Comparison of ENCODE assay signal across 1 cellular context in genomic region chr6:69232506-69233194, GRCh38.
TF ChIP-seq lines count a peak whose summit lies in the region.

No MANE protein-coding gene starts in this region.

TF ChIP-seq in K562, 482 proteins besides CTCF, POLR2A, EP300 and RAD21 (continued from another document):
- peak; percentile 58; the same call in 1 of the 2 replicates for TF ChIP-seq E2F4 (CRISPR knock-in tag; IDR thresholded peaks at IDR 0.05; ENCODE audit: low read depth)
- TF ChIP-seq, protein P1, sequence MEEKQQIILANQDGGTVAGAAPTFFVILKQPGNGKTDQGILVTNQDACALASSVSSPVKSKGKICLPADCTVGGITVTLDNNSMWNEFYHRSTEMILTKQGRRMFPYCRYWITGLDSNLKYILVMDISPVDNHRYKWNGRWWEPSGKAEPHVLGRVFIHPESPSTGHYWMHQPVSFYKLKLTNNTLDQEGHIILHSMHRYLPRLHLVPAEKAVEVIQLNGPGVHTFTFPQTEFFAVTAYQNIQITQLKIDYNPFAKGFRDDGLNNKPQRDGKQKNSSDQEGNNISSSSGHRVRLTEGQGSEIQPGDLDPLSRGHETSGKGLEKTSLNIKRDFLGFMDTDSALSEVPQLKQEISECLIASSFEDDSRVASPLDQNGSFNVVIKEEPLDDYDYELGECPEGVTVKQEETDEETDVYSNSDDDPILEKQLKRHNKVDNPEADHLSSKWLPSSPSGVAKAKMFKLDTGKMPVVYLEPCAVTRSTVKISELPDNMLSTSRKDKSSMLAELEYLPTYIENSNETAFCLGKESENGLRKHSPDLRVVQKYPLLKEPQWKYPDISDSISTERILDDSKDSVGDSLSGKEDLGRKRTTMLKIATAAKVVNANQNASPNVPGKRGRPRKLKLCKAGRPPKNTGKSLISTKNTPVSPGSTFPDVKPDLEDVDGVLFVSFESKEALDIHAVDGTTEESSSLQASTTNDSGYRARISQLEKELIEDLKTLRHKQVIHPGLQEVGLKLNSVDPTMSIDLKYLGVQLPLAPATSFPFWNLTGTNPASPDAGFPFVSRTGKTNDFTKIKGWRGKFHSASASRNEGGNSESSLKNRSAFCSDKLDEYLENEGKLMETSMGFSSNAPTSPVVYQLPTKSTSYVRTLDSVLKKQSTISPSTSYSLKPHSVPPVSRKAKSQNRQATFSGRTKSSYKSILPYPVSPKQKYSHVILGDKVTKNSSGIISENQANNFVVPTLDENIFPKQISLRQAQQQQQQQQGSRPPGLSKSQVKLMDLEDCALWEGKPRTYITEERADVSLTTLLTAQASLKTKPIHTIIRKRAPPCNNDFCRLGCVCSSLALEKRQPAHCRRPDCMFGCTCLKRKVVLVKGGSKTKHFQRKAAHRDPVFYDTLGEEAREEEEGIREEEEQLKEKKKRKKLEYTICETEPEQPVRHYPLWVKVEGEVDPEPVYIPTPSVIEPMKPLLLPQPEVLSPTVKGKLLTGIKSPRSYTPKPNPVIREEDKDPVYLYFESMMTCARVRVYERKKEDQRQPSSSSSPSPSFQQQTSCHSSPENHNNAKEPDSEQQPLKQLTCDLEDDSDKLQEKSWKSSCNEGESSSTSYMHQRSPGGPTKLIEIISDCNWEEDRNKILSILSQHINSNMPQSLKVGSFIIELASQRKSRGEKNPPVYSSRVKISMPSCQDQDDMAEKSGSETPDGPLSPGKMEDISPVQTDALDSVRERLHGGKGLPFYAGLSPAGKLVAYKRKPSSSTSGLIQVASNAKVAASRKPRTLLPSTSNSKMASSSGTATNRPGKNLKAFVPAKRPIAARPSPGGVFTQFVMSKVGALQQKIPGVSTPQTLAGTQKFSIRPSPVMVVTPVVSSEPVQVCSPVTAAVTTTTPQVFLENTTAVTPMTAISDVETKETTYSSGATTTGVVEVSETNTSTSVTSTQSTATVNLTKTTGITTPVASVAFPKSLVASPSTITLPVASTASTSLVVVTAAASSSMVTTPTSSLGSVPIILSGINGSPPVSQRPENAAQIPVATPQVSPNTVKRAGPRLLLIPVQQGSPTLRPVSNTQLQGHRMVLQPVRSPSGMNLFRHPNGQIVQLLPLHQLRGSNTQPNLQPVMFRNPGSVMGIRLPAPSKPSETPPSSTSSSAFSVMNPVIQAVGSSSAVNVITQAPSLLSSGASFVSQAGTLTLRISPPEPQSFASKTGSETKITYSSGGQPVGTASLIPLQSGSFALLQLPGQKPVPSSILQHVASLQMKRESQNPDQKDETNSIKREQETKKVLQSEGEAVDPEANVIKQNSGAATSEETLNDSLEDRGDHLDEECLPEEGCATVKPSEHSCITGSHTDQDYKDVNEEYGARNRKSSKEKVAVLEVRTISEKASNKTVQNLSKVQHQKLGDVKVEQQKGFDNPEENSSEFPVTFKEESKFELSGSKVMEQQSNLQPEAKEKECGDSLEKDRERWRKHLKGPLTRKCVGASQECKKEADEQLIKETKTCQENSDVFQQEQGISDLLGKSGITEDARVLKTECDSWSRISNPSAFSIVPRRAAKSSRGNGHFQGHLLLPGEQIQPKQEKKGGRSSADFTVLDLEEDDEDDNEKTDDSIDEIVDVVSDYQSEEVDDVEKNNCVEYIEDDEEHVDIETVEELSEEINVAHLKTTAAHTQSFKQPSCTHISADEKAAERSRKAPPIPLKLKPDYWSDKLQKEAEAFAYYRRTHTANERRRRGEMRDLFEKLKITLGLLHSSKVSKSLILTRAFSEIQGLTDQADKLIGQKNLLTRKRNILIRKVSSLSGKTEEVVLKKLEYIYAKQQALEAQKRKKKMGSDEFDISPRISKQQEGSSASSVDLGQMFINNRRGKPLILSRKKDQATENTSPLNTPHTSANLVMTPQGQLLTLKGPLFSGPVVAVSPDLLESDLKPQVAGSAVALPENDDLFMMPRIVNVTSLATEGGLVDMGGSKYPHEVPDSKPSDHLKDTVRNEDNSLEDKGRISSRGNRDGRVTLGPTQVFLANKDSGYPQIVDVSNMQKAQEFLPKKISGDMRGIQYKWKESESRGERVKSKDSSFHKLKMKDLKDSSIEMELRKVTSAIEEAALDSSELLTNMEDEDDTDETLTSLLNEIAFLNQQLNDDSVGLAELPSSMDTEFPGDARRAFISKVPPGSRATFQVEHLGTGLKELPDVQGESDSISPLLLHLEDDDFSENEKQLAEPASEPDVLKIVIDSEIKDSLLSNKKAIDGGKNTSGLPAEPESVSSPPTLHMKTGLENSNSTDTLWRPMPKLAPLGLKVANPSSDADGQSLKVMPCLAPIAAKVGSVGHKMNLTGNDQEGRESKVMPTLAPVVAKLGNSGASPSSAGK (IDR thresholded peaks at IDR 0.05) = no peak
- TF ChIP-seq L3MBTL2 (IDR thresholded peaks at IDR 0.05) = no peak
- no peak for TF ChIP-seq ZNF280B (CRISPR knock-in tag; IDR thresholded peaks at IDR 0.05)
- TF ChIP-seq SRF (CRISPR knock-in tag; IDR thresholded peaks at IDR 0.05) = peak in 1 of 2 experiments; percentile 91; a peak in 2 of 4 replicates
- peak; percentile 58; the same call in 1 of the 2 replicates for TF ChIP-seq STAG1 (CRISPR knock-in tag; IDR thresholded peaks at IDR 0.05; ENCODE audit: borderline replicate concordance)
- TF ChIP-seq ZNF444 (CRISPR knock-in tag; IDR thresholded peaks at IDR 0.05) = no peak
- TF ChIP-seq PTBP1 (IDR thresholded peaks at IDR 0.05; ENCODE audit: low read depth, low read length) = no peak
- TF ChIP-seq ZNF586 (CRISPR knock-in tag; conservative IDR thresholded peaks at IDR 0.05) = no peak
- TF ChIP-seq CXXC5 (CRISPR knock-in tag; IDR thresholded peaks at IDR 0.05) = peak; percentile 70
- TF ChIP-seq ZKSCAN8 (CRISPR knock-in tag; IDR thresholded peaks at IDR 0.05) = no peak
- TF ChIP-seq DIDO1 (tag; IDR thresholded peaks at IDR 0.05; ENCODE audit: low read depth) = no peak
- TF ChIP-seq, protein P2, sequence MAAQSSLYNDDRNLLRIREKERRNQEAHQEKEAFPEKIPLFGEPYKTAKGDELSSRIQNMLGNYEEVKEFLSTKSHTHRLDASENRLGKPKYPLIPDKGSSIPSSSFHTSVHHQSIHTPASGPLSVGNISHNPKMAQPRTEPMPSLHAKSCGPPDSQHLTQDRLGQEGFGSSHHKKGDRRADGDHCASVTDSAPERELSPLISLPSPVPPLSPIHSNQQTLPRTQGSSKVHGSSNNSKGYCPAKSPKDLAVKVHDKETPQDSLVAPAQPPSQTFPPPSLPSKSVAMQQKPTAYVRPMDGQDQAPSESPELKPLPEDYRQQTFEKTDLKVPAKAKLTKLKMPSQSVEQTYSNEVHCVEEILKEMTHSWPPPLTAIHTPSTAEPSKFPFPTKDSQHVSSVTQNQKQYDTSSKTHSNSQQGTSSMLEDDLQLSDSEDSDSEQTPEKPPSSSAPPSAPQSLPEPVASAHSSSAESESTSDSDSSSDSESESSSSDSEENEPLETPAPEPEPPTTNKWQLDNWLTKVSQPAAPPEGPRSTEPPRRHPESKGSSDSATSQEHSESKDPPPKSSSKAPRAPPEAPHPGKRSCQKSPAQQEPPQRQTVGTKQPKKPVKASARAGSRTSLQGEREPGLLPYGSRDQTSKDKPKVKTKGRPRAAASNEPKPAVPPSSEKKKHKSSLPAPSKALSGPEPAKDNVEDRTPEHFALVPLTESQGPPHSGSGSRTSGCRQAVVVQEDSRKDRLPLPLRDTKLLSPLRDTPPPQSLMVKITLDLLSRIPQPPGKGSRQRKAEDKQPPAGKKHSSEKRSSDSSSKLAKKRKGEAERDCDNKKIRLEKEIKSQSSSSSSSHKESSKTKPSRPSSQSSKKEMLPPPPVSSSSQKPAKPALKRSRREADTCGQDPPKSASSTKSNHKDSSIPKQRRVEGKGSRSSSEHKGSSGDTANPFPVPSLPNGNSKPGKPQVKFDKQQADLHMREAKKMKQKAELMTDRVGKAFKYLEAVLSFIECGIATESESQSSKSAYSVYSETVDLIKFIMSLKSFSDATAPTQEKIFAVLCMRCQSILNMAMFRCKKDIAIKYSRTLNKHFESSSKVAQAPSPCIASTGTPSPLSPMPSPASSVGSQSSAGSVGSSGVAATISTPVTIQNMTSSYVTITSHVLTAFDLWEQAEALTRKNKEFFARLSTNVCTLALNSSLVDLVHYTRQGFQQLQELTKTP (IDR thresholded peaks at IDR 0.05; ENCODE audit: low read depth in 1 of 2, partially characterized antibody in 2 of 2) = peak in 1 of 2 experiments; percentile 96
- no peak for TF ChIP-seq ZNF76 (CRISPR knock-in tag; IDR thresholded peaks at IDR 0.05; ENCODE audit: borderline replicate concordance)
- TF ChIP-seq KLF16 (IDR thresholded peaks at IDR 0.05) = no peak
- TF ChIP-seq, protein P3, sequence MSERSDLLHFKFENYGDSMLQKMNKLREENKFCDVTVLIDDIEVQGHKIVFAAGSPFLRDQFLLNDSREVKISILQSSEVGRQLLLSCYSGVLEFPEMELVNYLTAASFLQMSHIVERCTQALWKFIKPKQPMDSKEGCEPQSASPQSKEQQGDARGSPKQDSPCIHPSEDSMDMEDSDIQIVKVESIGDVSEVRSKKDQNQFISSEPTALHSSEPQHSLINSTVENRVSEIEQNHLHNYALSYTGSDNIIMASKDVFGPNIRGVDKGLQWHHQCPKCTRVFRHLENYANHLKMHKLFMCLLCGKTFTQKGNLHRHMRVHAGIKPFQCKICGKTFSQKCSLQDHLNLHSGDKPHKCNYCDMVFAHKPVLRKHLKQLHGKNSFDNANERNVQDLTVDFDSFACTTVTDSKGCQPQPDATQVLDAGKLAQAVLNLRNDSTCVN (CRISPR knock-in tag; IDR thresholded peaks at IDR 0.05) = no peak
- no peak for TF ChIP-seq RNF2 (IDR thresholded peaks at IDR 0.05)
- TF ChIP-seq, protein P4, sequence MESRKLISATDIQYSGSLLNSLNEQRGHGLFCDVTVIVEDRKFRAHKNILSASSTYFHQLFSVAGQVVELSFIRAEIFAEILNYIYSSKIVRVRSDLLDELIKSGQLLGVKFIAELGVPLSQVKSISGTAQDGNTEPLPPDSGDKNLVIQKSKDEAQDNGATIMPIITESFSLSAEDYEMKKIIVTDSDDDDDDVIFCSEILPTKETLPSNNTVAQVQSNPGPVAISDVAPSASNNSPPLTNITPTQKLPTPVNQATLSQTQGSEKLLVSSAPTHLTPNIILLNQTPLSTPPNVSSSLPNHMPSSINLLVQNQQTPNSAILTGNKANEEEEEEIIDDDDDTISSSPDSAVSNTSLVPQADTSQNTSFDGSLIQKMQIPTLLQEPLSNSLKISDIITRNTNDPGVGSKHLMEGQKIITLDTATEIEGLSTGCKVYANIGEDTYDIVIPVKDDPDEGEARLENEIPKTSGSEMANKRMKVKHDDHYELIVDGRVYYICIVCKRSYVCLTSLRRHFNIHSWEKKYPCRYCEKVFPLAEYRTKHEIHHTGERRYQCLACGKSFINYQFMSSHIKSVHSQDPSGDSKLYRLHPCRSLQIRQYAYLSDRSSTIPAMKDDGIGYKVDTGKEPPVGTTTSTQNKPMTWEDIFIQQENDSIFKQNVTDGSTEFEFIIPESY (CRISPR knock-in tag; IDR thresholded peaks at IDR 0.05) = peak; percentile 28; the same call in 1 of the 2 replicates
- TF ChIP-seq PHB (CRISPR knock-in tag; IDR thresholded peaks at IDR 0.05) = no peak
